In genomic region chr17:58337126-58337599, GRCh38 we compare ENCODE assay signal across 7 cellular contexts. TPM values are rescaled to one million over a fixed set of nuclear protein-coding genes. Genes with fewer than 3 reads are reported as not detected.
A peak's percentile ranks its signal among the peaks of the same experiment; 100 is the strongest.
DNase-seq lines count a peak whose midpoint lies in the region; ATAC-seq and TF ChIP-seq lines count a peak whose summit lies in the region.

No MANE protein-coding gene starts in this region.

- H3K4me2 ChIP-seq in Loucy (ENCODE audit: low read depth, low read length, poor library complexity, severe bottlenecking), result peak overlapping the region; percentile 94

- peaks cover under 1% of the 10 kb centered on the region; the same call in 1 of the 2 replicates for H3K36me3 ChIP-seq in Loucy (ENCODE audit: insufficient read depth, low read length)
- H3K36me3 ChIP-seq in liver (ENCODE audit: control insufficient read depth in 4 of 4, insufficient read depth in 3 of 4, low read depth in 1 of 4, low read length in 3 of 4), result no peaks in the 10 kb centered on the region
- H3K36me3 ChIP-seq in subcutaneous abdominal adipose tissue (ENCODE audit: control insufficient read depth in 5 of 5, insufficient read depth in 5 of 5, low read length in 5 of 5), result no peaks in the 10 kb centered on the region

- H3F3A ChIP-seq in Loucy (ENCODE audit: low read depth), result peaks cover 32% of the 10 kb centered on the region

- peak; percentile 57 for DNase-seq in activated CD8-positive, alpha-beta memory T cell treated with anti-CD3 and anti-CD28 coated beads, Interleukin-2, amount 50 U/mL, for 4 hours
- DNase-seq in NCI-H2196 (lab: John Stamatoyannopoulos, UW; ENCODE audit: unreplicated experiment), result no peak

- TF ChIP-seq RAD21 in liver (IDR thresholded peaks at IDR 0.05), result no peak

- H4K20me1 ChIP-seq in Loucy (ENCODE audit: insufficient read depth, low read length, poor library complexity, severe bottlenecking), result peaks cover 1% of the 10 kb centered on the region

- H3K27ac ChIP-seq in liver (ENCODE audit: low read depth in 1 of 2, low read length in 2 of 2) (peak overlapping the region; percentile 85 to 86), subcutaneous abdominal adipose tissue (ENCODE audit: low read depth, low read length) (peak overlapping the region; percentile 72)

- peaks cover 64% of the 10 kb centered on the region for H3K4me1 ChIP-seq in Loucy (ENCODE audit: insufficient read depth, low read length, poor library complexity, severe bottlenecking)
- peaks cover 0 to 3% (median 0%) of the 10 kb centered on the region in 4 donors for H3K4me1 ChIP-seq in liver (ENCODE audit: control insufficient read depth in 4 of 4, insufficient read depth in 4 of 4, low read length in 3 of 4)
- peaks cover 0 to 59% (median 24%) of the 10 kb centered on the region in 5 donors for H3K4me1 ChIP-seq in subcutaneous abdominal adipose tissue (ENCODE audit: control insufficient read depth in 5 of 5, insufficient read depth in 5 of 5, low read length in 5 of 5)

- H3K27me3 ChIP-seq in Loucy (ENCODE audit: insufficient read depth, low read length, poor library complexity, severe bottlenecking) (peaks cover 1% of the 10 kb centered on the region), liver (ENCODE audit: control insufficient read depth in 4 of 4, insufficient read depth in 4 of 4, low read length in 3 of 4) (no peaks in the 10 kb centered on the region), subcutaneous abdominal adipose tissue (ENCODE audit: control insufficient read depth in 5 of 5, insufficient read depth in 4 of 5, low read length in 5 of 5) (peaks cover 5 to 12% (median 7%) of the 10 kb centered on the region in 5 donors)

- H3K9me2 ChIP-seq in Loucy (replicated peaks; ENCODE audit: low read depth, low read length), result no peaks in the 10 kb centered on the region

- H2AFZ ChIP-seq in Loucy (ENCODE audit: low read length), result no peak overlapping the region

- ATAC-seq in GM19467 (IDR thresholded peaks at IDR 0.05; ENCODE audit: unreplicated experiment), result no peak
- ATAC-seq in HG03378 (IDR thresholded peaks at IDR 0.05; ENCODE audit: unreplicated experiment), result no peak

- 23% methylated on average over 7 of the region's 7 CpGs for WGBS in liver

- H3K79me2 ChIP-seq in Loucy (ENCODE audit: insufficient read depth, low read length), result peaks cover 84% of the 10 kb centered on the region

- no peaks in the 10 kb centered on the region for H3K9me3 ChIP-seq in Loucy (ENCODE audit: insufficient read depth, low read depth, low read length)
- no peaks in the 10 kb centered on the region for H3K9me3 ChIP-seq in liver (ENCODE audit: control insufficient read depth in 4 of 4, low read length in 3 of 4)
- H3K9me3 ChIP-seq in subcutaneous abdominal adipose tissue (ENCODE audit: control insufficient read depth in 5 of 5, low read length in 5 of 5), result no peaks in the 10 kb centered on the region

- peak overlapping the region; percentile 99 for H3K4me3 ChIP-seq in Loucy (ENCODE audit: low read length, poor library complexity, severe bottlenecking)
- H3K4me3 ChIP-seq in liver (ENCODE audit: low read depth in 1 of 3, low read length in 3 of 3), result no peak overlapping the region
- H3K4me3 ChIP-seq in subcutaneous abdominal adipose tissue (ENCODE audit: low read depth in 1 of 5, low read length in 5 of 5), result peak overlapping the region in 2 of 5 donors; percentile 23 to 37

- TF ChIP-seq CTCF in Loucy (conservative IDR thresholded peaks at IDR 0.05; ENCODE audit: low read length), result no peak
- no peak for TF ChIP-seq CTCF in liver (IDR thresholded peaks at IDR 0.05; ENCODE audit: low read depth, low read length, missing input control)

- peak overlapping the region; percentile 99 for H3K9ac ChIP-seq in Loucy (ENCODE audit: low read depth, low read length, poor library complexity, severe bottlenecking)
- peak overlapping the region in 1 of 2 donors; percentile 54 for H3K9ac ChIP-seq in liver (ENCODE audit: low read depth in 1 of 2, low read length in 2 of 2)
- H3K9ac ChIP-seq in subcutaneous abdominal adipose tissue (ENCODE audit: low read length in 5 of 5), result peak overlapping the region in 4 of 5 donors; percentile 0 to 60 (median 46)

TF ChIP-seq in liver, 16 proteins besides CTCF, POLR2A, EP300 and RAD21:
- no peak for TF ChIP-seq YY1 (IDR thresholded peaks at IDR 0.05)
- no peak for TF ChIP-seq RXRA (IDR thresholded peaks at IDR 0.05)
- TF ChIP-seq FOXA2 (IDR thresholded peaks at IDR 0.05), result no peak
- TF ChIP-seq GABPA (IDR thresholded peaks at IDR 0.05 in 1 of 2, conservative IDR thresholded peaks at IDR 0.05 in 1 of 2), result no peak
- TF ChIP-seq JUND (IDR thresholded peaks at IDR 0.05), result no peak
- TF ChIP-seq HNF4A (conservative IDR thresholded peaks at IDR 0.05), result no peak
- no peak for TF ChIP-seq SP1 (IDR thresholded peaks at IDR 0.05)
- no peak for TF ChIP-seq HNF4G (IDR thresholded peaks at IDR 0.05)
- no peak for TF ChIP-seq EGR1 (IDR thresholded peaks at IDR 0.05; ENCODE audit: low read depth in 2 of 2)
- no peak for TF ChIP-seq MAX (IDR thresholded peaks at IDR 0.05)
- no peak for TF ChIP-seq ATF3 (IDR thresholded peaks at IDR 0.05)

RNA-seq across cellular contexts. Expression of gene TSPOAP1, which starts 8.6 kb away (rescaled TPM):
- 1 to 10 TPM; 2.0 to 4.6 TPM for total RNA-seq in liver
- polyA plus RNA-seq in liver, result 1 to 10 TPM; 1.5 to 3.1 TPM

RNA-seq across cellular contexts. Expression of gene SUPT4H1, which starts 14.8 kb away (rescaled TPM):
- 10 to 100 TPM; 23.3 to 48.1 TPM for total RNA-seq in liver
- polyA plus RNA-seq in liver, result 10 to 100 TPM; 32.8 to 59.1 TPM

RNA-seq across cellular contexts. Expression of gene MPO, which starts 56.4 kb away (rescaled TPM):
- total RNA-seq in liver, result 100 to 1,000 TPM in 1 of 2 donors, under 1 TPM in 1; 0.17 to 221 TPM
- polyA plus RNA-seq in liver, result under 1 TPM; 0.14 to 0.87 TPM
